8 cellular contexts compared by ENCODE assay signal in the genomic region with DNA sequence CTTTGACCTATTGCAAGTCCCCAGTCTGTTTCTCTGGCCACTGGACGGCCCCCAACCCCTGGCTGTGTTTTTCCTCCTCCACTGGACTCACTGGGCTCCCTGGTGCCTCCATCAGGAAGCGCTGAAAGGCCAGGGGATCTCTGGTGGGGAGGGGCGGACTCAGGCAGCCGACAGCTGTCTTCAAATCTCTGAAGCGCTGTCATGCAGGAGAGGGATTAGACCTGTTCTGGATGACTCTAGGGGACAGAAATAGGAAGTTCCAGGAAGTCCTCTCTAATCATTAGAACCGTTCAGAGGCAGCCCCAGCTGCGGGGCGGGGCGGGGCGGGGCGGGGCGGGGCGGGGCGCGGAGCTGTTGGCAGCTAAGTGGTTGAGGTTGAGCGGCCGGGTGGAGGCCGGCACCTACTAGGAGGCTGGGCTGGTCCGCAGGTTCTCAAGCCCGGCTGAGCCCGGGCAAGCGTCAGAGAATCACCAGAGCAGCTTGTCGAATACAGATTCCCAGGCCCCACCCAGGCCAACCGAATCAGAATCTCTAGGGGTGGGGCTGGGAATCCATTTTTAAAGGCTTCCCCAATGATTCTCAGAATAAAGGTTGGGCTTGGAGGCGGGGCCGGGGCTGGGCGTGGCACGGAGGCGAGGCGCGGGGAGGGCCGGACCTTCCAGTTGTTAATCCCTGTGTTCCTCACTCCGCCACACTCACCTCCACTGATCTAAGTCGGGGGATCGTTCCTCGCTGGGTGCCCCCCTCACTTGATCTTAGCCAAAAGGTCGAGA. TPM values are rescaled to one million over a fixed set of nuclear protein-coding genes. Genes with fewer than 3 reads are reported as not detected.
DNase-seq lines count a peak whose midpoint lies in the region; ATAC-seq and TF ChIP-seq lines count a peak whose summit lies in the region.

No MANE protein-coding gene starts in this region.

- ATAC-seq in GM19023 (IDR thresholded peaks at IDR 0.05; ENCODE audit: unreplicated experiment) (peak; percentile 45), HG03280 (IDR thresholded peaks at IDR 0.05; ENCODE audit: unreplicated experiment) (peak; percentile 67)

- TF ChIP-seq CTCF in AG09309 (IDR thresholded peaks at IDR 0.05; ENCODE audit: control insufficient read depth, insufficient read depth, low read depth, low read length, missing control alignments) (no peak), stomach (IDR thresholded peaks at IDR 0.05) (no peak)

- peak overlapping the region; percentile 52 to 95 (median 78) for H3K27ac ChIP-seq in stomach

- no peak for DNase-seq in AG09309 (ENCODE audit: low read depth)
- peak; percentile 92 for DNase-seq in NCI-H69 (lab: John Stamatoyannopoulos, UW)
- peak; percentile 78 for DNase-seq in activated CD8-positive, alpha-beta memory T cell treated with anti-CD3 and anti-CD28 coated beads for 24 hours
- DNase-seq in erythroblast (lab: John Stamatoyannopoulos, UW) = peak; percentile 55 to 65
- DNase-seq in myocyte (ENCODE audit: low read depth) = peak; percentile 98
- DNase-seq in stomach = peak; percentile 84

- WGBS in stomach, 5 donors = 2 to 6% (median 2%) methylated on average over 25 to 37 of the region's 37 CpGs

- H3K4me1 ChIP-seq in stomach = peaks cover 17 to 33% (median 30%) of the 10 kb centered on the region in 4 donors

- H3K9me3 ChIP-seq in stomach = no peaks in the 10 kb centered on the region

- intact Hi-C loops in stomach (cut with DNase I; ENCODE audit: low total_unique reads) = no loop called here

- peak overlapping the region; percentile 21 for H3K4me3 ChIP-seq in AG09309 (ENCODE audit: control insufficient read depth, low read depth, low read length)
- H3K4me3 ChIP-seq in stomach = peak overlapping the region; percentile 32 to 50 (median 37)

- no peak for TF ChIP-seq EP300 in stomach (IDR thresholded peaks at IDR 0.05)

- TF ChIP-seq POLR2A in erythroblast (IDR thresholded peaks at IDR 0.05; ENCODE audit: low read length) = no peak
- TF ChIP-seq POLR2A in stomach (IDR thresholded peaks at IDR 0.05) = no peak

- H3K36me3 ChIP-seq in stomach = peaks cover 22 to 23% (median 22%) of the 10 kb centered on the region in 4 donors

- H3K27me3 ChIP-seq in stomach = peaks cover 0 to 9% (median 0%) of the 10 kb centered on the region in 3 donors

RNA-seq across cellular contexts. Expression of gene PHLDA3, which starts 11.4 kb away (rescaled TPM):
- total RNA-seq in myocyte (267 and 319 TPM in 2 replicates), stomach (10 to 100 TPM in 4 of 5 donors, 1 to 10 TPM in 1; 4.0 to 66.5 (median 12.7) TPM)
- polyA plus RNA-seq in myocyte (2012) = 271 TPM
- 10 to 100 TPM; 21.5 to 45.4 (median 29.9) TPM for polyA plus RNA-seq in stomach

RNA-seq across cellular contexts. Expression of gene CSRP1, which starts 26.5 kb away (rescaled TPM):
- 184 and 198 TPM in 2 replicates for total RNA-seq in myocyte
- 472 TPM for polyA plus RNA-seq in myocyte (2012)
- total RNA-seq in stomach = 1,000 to 10,000 TPM in 2 of 5 donors, 100 to 1,000 TPM in 3; 304 to 2,162 (median 853) TPM
- 100 to 1,000 TPM; 220 to 641 (median 274) TPM for polyA plus RNA-seq in stomach

RNA-seq across cellular contexts. Expression of gene NAV1, which starts 58.5 kb away (rescaled TPM):
- 30.5 and 43.3 TPM in 2 replicates for total RNA-seq in myocyte
- 55.9 TPM for polyA plus RNA-seq in myocyte (2012)
- 10 to 100 TPM in 4 of 5 donors, 1 to 10 TPM in 1; 8.2 to 33.0 (median 17.3) TPM for total RNA-seq in stomach
- 1 to 10 TPM; 3.0 to 4.7 (median 4.7) TPM for polyA plus RNA-seq in stomach

RNA-seq across cellular contexts. Expression of gene TNNI1, which starts 58.9 kb away (rescaled TPM):
- total RNA-seq in myocyte = 9,118 and 11,163 TPM in 2 replicates
- 4,992 TPM for polyA plus RNA-seq in myocyte (2012)
- total RNA-seq in stomach = not detected
- 1 to 10 TPM in 1 of 3 donors, under 1 TPM in 1, not detected in 1; 0.33 to 6.1 TPM for polyA plus RNA-seq in stomach
